Comparison of ENCODE assay signal across 1 cellular context in the genomic region with DNA sequence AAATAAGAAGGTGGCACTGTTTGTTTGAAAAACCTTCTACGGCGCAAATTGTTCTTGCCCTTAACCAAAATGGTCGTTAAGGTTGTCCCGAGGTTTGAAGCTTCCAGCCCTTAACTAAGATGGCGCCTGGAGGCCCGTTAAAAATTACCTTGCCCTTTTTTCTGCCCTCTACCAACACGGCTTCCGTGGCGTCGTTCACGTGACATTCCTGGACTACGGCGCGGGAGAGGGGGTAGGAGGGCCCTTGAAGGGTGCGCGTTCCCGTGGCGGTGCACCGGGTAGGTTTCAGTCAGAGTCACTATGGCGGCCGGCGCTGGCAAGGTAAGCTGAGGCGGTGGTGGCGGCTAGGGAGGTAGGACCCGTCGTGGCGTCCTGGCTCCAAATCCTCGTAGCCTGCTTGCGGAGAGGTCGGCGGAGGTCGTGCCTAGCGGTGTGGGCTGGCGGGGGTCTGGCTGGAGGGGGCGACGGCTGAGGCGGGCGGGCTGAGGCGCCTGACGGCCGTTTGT.
TF ChIP-seq lines count a peak whose summit lies in the region.

A gene with protein sequence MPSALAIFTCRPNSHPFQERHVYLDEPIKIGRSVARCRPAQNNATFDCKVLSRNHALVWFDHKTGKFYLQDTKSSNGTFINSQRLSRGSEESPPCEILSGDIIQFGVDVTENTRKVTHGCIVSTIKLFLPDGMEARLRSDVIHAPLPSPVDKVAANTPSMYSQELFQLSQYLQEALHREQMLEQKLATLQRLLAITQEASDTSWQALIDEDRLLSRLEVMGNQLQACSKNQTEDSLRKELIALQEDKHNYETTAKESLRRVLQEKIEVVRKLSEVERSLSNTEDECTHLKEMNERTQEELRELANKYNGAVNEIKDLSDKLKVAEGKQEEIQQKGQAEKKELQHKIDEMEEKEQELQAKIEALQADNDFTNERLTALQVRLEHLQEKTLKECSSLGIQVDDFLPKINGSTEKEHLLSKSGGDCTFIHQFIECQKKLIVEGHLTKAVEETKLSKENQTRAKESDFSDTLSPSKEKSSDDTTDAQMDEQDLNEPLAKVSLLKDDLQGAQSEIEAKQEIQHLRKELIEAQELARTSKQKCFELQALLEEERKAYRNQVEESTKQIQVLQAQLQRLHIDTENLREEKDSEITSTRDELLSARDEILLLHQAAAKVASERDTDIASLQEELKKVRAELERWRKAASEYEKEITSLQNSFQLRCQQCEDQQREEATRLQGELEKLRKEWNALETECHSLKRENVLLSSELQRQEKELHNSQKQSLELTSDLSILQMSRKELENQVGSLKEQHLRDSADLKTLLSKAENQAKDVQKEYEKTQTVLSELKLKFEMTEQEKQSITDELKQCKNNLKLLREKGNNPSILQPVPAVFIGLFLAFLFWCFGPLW (plus strand): TSS at position 288 of the 506 bp plus-strand sequence. CDS start 1,343 bp downstream, outside the sequence.

TF ChIP-seq in HCT116, 20 proteins besides CTCF, POLR2A, EP300 and RAD21 (continued from another document):
- TF ChIP-seq, protein P1, sequence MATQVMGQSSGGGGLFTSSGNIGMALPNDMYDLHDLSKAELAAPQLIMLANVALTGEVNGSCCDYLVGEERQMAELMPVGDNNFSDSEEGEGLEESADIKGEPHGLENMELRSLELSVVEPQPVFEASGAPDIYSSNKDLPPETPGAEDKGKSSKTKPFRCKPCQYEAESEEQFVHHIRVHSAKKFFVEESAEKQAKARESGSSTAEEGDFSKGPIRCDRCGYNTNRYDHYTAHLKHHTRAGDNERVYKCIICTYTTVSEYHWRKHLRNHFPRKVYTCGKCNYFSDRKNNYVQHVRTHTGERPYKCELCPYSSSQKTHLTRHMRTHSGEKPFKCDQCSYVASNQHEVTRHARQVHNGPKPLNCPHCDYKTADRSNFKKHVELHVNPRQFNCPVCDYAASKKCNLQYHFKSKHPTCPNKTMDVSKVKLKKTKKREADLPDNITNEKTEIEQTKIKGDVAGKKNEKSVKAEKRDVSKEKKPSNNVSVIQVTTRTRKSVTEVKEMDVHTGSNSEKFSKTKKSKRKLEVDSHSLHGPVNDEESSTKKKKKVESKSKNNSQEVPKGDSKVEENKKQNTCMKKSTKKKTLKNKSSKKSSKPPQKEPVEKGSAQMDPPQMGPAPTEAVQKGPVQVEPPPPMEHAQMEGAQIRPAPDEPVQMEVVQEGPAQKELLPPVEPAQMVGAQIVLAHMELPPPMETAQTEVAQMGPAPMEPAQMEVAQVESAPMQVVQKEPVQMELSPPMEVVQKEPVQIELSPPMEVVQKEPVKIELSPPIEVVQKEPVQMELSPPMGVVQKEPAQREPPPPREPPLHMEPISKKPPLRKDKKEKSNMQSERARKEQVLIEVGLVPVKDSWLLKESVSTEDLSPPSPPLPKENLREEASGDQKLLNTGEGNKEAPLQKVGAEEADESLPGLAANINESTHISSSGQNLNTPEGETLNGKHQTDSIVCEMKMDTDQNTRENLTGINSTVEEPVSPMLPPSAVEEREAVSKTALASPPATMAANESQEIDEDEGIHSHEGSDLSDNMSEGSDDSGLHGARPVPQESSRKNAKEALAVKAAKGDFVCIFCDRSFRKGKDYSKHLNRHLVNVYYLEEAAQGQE (IDR thresholded peaks at IDR 0.05; ENCODE audit: low read depth), result no peak
- TF ChIP-seq ELF1 (IDR thresholded peaks at IDR 0.05; ENCODE audit: borderline replicate concordance, low read depth) (peak; percentile 46; the same call in 1 of the 2 replicates), SIN3A (IDR thresholded peaks at IDR 0.05; ENCODE audit: low read depth) (no peak), FOSL1 (IDR thresholded peaks at IDR 0.05; ENCODE audit: low read depth) (no peak), YY1 (IDR thresholded peaks at IDR 0.05; ENCODE audit: extremely low read depth, insufficient replicate concordance, low read depth, low read length) (peak; percentile 99), JUND (IDR thresholded peaks at IDR 0.05) (no peak), ZNF274 (IDR thresholded peaks at IDR 0.05; ENCODE audit: low read depth, low read length) (no peak), EZH2 (IDR thresholded peaks at IDR 0.05) (no peak), ZFX (IDR thresholded peaks at IDR 0.05) (no peak)
- TF ChIP-seq, protein P2, sequence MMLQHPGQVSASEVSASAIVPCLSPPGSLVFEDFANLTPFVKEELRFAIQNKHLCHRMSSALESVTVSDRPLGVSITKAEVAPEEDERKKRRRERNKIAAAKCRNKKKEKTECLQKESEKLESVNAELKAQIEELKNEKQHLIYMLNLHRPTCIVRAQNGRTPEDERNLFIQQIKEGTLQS (IDR thresholded peaks at IDR 0.05), result no peak
- TF ChIP-seq, protein P3, sequence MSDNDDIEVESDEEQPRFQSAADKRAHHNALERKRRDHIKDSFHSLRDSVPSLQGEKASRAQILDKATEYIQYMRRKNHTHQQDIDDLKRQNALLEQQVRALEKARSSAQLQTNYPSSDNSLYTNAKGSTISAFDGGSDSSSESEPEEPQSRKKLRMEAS (IDR thresholded peaks at IDR 0.05), result peak; percentile 73
